ENCODE assay signal across 26 cellular contexts in the genomic region with DNA sequence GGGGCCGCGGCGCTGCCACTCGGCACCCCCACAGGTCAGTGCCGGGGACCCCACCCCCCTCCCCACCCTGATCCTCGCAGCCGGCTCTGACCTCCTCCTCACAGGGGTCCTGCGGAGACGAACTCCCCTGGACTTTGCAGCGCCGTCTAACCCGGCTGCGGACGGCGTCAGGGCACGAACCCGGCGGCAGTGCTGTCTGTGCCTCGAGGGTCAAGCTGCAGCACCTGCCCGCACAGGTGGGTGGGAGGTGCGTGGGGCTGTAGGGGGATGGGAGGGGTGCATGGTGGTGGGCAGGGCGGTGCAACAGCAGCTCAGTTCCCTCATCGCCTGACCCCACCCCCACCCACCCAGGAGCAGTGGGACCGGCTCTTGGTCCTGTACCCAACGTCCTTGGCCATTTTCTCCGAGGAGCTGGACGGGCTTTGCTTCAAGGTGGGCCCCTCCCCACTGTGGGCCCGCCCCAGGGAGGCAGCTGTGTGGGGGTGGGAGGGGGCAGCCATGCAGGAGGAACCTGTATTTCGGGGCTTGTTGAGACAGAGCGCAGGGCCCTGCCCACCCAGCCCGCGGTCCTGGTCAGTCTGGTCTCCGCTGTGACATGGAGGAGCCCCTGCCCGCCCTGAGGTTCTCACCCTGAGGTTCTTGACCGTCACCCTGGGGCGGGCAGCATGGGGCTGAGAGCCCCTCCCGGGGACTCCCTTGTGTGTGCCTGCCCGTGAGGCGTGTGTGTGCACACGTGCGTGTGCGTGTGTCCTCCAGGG. TPM values are rescaled to one million over a fixed set of nuclear protein-coding genes. Genes with fewer than 3 reads are reported as not detected.
"Had no signal": no experiment of that assay in that cellular context is flagged by ENCODE, and none has a peak within 500 bp of the region (broad histone marks: within the 10 kb centered on the region; RNA-seq: fewer than 3 reads in every experiment).

No MANE protein-coding gene starts in this region.

- H3K4me3 ChIP-seq: adrenal gland, K562, PC-9 had no signal

- H3K36me3 Mint-ChIP-seq: activated CD8-positive, alpha-beta memory T cell treated with anti-CD3 and anti-CD28 coated beads, Interleukin-2, amount 10 ng/mL, durations not matched to agents 7 days and 5 days; activated naive CD4-positive, alpha-beta T cell treated with anti-CD3 and anti-CD28 coated beads, Interleukin-2, amount 10 ng/mL, durations not matched to agents 7 days and 5 days; activated naive CD8-positive, alpha-beta T cell treated with anti-CD3 and anti-CD28 coated beads, Interleukin-2, amount 10 ng/mL, durations not matched to agents 7 days and 5 days had no signal

- ATAC-seq: activated CD8-positive, alpha-beta memory T cell treated with anti-CD3 and anti-CD28 coated beads, Interleukin-2, amount 10 ng/mL, durations not matched to agents 7 days and 5 days; activated T-helper 17 cell treated with anti-CD3 and anti-CD28 coated beads, Interleukin-2, amount 50 U/mL, for 72 hours; K562 had no signal

- H3K4me2 ChIP-seq: PC-9 had no signal

- FAIRE-seq: K562 had no signal

- H3K27ac ChIP-seq: adrenal gland, PC-9 had no signal

- H3K4me3 Mint-ChIP-seq: activated B cell treated with CpG ODN at 0.5 μM for 24 hours; activated CD4-positive, alpha-beta T cell treated with anti-CD3 and anti-CD28 coated beads, Interleukin-2, amount 10 ng/mL, durations not matched to agents 24 days and 14 days; activated CD8-positive, alpha-beta memory T cell treated with anti-CD3 and anti-CD28 coated beads, Interleukin-2, amount 10 ng/mL, durations not matched to agents 7 days and 5 days; activated naive CD4-positive, alpha-beta T cell treated with anti-CD3 and anti-CD28 coated beads, Interleukin-2, amount 10 ng/mL, durations not matched to agents 7 days and 5 days; activated naive CD8-positive, alpha-beta T cell treated with anti-CD3 and anti-CD28 coated beads, Interleukin-2, amount 10 ng/mL, durations not matched to agents 7 days and 5 days; activated T-cell treated with anti-CD3 and anti-CD28 coated beads, Interleukin-2, amount 50 U/mL, for 24 hours; activated T-helper 17 cell treated with anti-CD3 and anti-CD28 coated beads, Interleukin-2, amount 50 U/mL, for 72 hours; T-helper 1 cell treated with Interleukin-12 subunit alpha and Interleukin-12 subunit beta and Interleukin-4 antibody, amounts not matched to agents 30 μg/mL and 1 μg/mL, for 36 hours had no signal

- H3K9me3 ChIP-seq: adrenal gland had no signal

- H3K27ac Mint-ChIP-seq: activated B cell treated with CpG ODN at 0.5 μM for 24 hours; activated CD4-positive, alpha-beta T cell treated with anti-CD3 and anti-CD28 coated beads, Interleukin-2, amount 10 ng/mL, durations not matched to agents 24 days and 14 days; activated CD8-positive, alpha-beta memory T cell treated with anti-CD3 and anti-CD28 coated beads, Interleukin-2, amount 10 ng/mL, durations not matched to agents 7 days and 5 days; activated naive CD4-positive, alpha-beta T cell treated with anti-CD3 and anti-CD28 coated beads, Interleukin-2, amount 10 ng/mL, durations not matched to agents 7 days and 5 days; activated naive CD8-positive, alpha-beta T cell treated with anti-CD3 and anti-CD28 coated beads, Interleukin-2, amount 10 ng/mL, durations not matched to agents 7 days and 5 days; activated T-cell treated with anti-CD3 and anti-CD28 coated beads, Interleukin-2, amount 50 U/mL, for 24 hours; activated T-helper 17 cell treated with anti-CD3 and anti-CD28 coated beads, Interleukin-2, amount 50 U/mL, for 72 hours; T-helper 1 cell treated with Interleukin-12 subunit alpha and Interleukin-12 subunit beta and Interleukin-4 antibody, amounts not matched to agents 30 μg/mL and 1 μg/mL, for 36 hours had no signal

- H3K36me3 ChIP-seq: adrenal gland had no signal

- H3K9me3 Mint-ChIP-seq: activated B cell treated with CpG ODN at 0.5 μM for 24 hours; activated CD4-positive, alpha-beta T cell treated with anti-CD3 and anti-CD28 coated beads, Interleukin-2, amount 10 ng/mL, durations not matched to agents 24 days and 14 days; activated T-helper 17 cell treated with anti-CD3 and anti-CD28 coated beads, Interleukin-2, amount 50 U/mL, for 72 hours; T-helper 1 cell treated with Interleukin-12 subunit alpha and Interleukin-12 subunit beta and Interleukin-4 antibody, amounts not matched to agents 30 μg/mL and 1 μg/mL, for 36 hours had no signal

- DNase-seq: activated B cell treated with CpG ODN at 0.5 μM for 24 hours; activated CD4-positive, alpha-beta T cell treated with anti-CD3 and anti-CD28 coated beads for 1 hour; activated CD4-positive, alpha-beta T cell treated with anti-CD3 and anti-CD28 coated beads, Interleukin-2, amount 10 ng/mL, durations not matched to agents 24 days and 14 days; activated CD4-positive, alpha-beta T cell treated with anti-CD3 and anti-CD28 coated beads, Interleukin-2, amount 50 U/mL, for 48 hours; activated CD8-positive, alpha-beta memory T cell treated with anti-CD3 and anti-CD28 coated beads, Interleukin-2, amount 10 ng/mL, durations not matched to agents 7 days and 5 days; activated gamma-delta T cell; activated naive CD4-positive, alpha-beta T cell treated with anti-CD3 and anti-CD28 coated beads, Interleukin-2, amount 10 ng/mL, durations not matched to agents 7 days and 5 days; activated naive CD8-positive, alpha-beta T cell treated with anti-CD3 and anti-CD28 coated beads, Interleukin-2, amount 10 ng/mL, durations not matched to agents 7 days and 5 days; activated T-cell treated with anti-CD3 and anti-CD28 coated beads, Interleukin-2, amount 50 U/mL, for 24 hours; adrenal gland; anterior cingulate cortex; central memory CD4-positive, alpha-beta T cell; Karpas-422; MM.1S; NCI-H1105; NCI-H1436; NCI-H187; NCI-H2081; NCI-H446; NCI-H524; PC-9; SHP77 treated with DMSO at 0.1 percent for 48 hours; T-helper 9 cell had no signal

- H2AFZ ChIP-seq: PC-9 had no signal

RNA-seq across cellular contexts. Expression of a gene that starts 10.7 kb away (rescaled TPM):
- total RNA-seq: activated B cell treated with CpG ODN at 0.5 μM for 24 hours; activated CD4-positive, alpha-beta T cell treated with anti-CD3 and anti-CD28 coated beads, Interleukin-2, amount 10 ng/mL, durations not matched to agents 24 days and 14 days; activated CD8-positive, alpha-beta memory T cell treated with anti-CD3 and anti-CD28 coated beads, Interleukin-2, amount 10 ng/mL, durations not matched to agents 7 days and 5 days; activated naive CD8-positive, alpha-beta T cell treated with anti-CD3 and anti-CD28 coated beads, Interleukin-2, amount 10 ng/mL, durations not matched to agents 7 days and 5 days; activated T-helper 17 cell treated with anti-CD3 and anti-CD28 coated beads, Interleukin-2, amount 50 U/mL, for 72 hours; K562 had no signal
- polyA plus RNA-seq: K562 had no signal
